In the genomic region with DNA sequence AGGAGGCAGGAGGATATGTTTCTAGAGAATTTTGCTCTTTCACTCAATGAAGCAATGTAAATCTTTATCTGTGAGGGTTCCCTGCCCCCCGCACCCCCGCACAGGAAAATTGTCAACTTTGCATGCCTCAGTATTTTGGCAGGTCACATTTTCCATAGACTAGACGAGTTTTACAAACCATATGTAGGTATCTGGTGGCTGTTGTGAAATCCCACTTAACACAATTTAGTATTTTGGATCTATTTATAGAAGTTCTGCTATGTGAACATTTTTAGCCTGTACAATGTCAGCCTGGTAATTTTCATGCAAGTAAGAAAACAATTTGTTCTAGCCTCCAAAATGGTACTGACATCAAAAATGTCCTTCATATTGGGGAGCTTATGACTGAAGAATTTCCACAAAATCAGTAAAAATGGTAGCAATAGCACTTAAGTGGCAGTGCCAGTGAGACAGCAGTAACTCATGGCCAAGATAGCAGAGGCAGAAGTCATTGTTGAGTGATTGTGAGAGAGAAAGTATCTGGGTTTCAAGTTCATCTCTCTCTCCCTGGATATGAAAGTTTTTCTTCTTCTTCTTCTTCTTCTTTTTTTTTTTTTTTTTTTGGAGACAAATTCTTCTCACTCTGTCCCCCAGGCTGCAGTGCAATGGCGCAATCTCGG, we compare ENCODE assay signal across 16 cellular contexts. TPM values are rescaled to one million over a fixed set of nuclear protein-coding genes. Genes with fewer than 3 reads are reported as not detected.
A peak's percentile ranks its signal among the peaks of the same experiment; 100 is the strongest.
DNase-seq lines count a peak whose midpoint lies in the region; ATAC-seq and TF ChIP-seq lines count a peak whose summit lies in the region.
"Had no signal": no experiment of that assay in that cellular context is flagged by ENCODE, and none has a peak within 500 bp of the region (broad histone marks: within the 10 kb centered on the region; RNA-seq: fewer than 3 reads in every experiment).

No MANE protein-coding gene starts in this region.

- TF ChIP-seq CTCF in choroid plexus epithelial cell (conservative IDR thresholded peaks at IDR 0.05; ENCODE audit: low read depth, low read length) = no peak
- TF ChIP-seq CTCF in tibial artery (IDR thresholded peaks at IDR 0.05) = no peak
- TF ChIP-seq CTCF in omental fat pad (IDR thresholded peaks at IDR 0.05) = no peak
- TF ChIP-seq CTCF in testis (IDR thresholded peaks at IDR 0.05) = no peak

- H3K36me3 ChIP-seq in tibial artery (no peaks in the 10 kb centered on the region), testis (ENCODE audit: low read depth, missing control alignments) (no peaks in the 10 kb centered on the region)
- H3K36me3 ChIP-seq: BE2C had no signal

- DNase-seq in stimulated activated CD4-positive, alpha-beta T cell treated with anti-CD3 and anti-CD28 coated beads, Interleukin-2, amount 100 ng/mL, for 4 hours (ENCODE audit: low read depth) = peak; percentile 16
- no peak for DNase-seq in stimulated activated CD4-positive, alpha-beta T cell treated with anti-CD3 and anti-CD28 coated beads, Interleukin-12 subunit alpha, Interleukin-12 subunit beta, amount 100 ng/mL, for 4 hours
- peak; percentile 42 for DNase-seq in KBM-7
- peak; percentile 52 for DNase-seq in choroid plexus epithelial cell (ENCODE audit: low read depth)
- no peak for DNase-seq in tibial artery
- DNase-seq in omental fat pad (ENCODE audit: low spot score) = no peak
- no peak for DNase-seq in testis
- DNase-seq: activated CD4-positive, CD25-positive, alpha-beta regulatory T cell; activated naive CD4-positive, alpha-beta T cell treated with anti-CD3 and anti-CD28 coated beads, Interleukin-2, amount 50 U/mL, for 16 hours; BE2C; left cardiac atrium; NCI-H1092 treated with DMSO at 0.1 percent for 48 hours; nephron progenitor cell; SHP77; stimulated activated CD8-positive, alpha-beta memory T cell treated with anti-CD3 and anti-CD28 coated beads, Interleukin-4, amount 100 ng/mL, for 48 hours had no signal

- H3K27me3 ChIP-seq in tibial artery (no peaks in the 10 kb centered on the region), testis (no peaks in the 10 kb centered on the region)
- H3K27me3 ChIP-seq: BE2C had no signal

- no peak for TF ChIP-seq POLR2A in testis (IDR thresholded peaks at IDR 0.05)

- WGBS in testis, 2 donors = 80% methylated on average over 5 of the region's 5 CpGs

- intact Hi-C loops in tibial artery (cut with DNase I; ENCODE audit: low total_unique reads) = no loop called here
- intact Hi-C loops in testis (cut with DNase I; ENCODE audit: low total_unique reads) = no loop called here

- ATAC-seq in esophagus mucosa (no peak), omental fat pad (ENCODE audit: low FRiP score) (no peak)

- in situ Hi-C loops in KBM-7 (cut with MboI; ENCODE audit: low pct_unique_long_range_greater_than_20kb, low sequenced_read_pairs) = no loop called here

- H3K4me3 ChIP-seq in choroid plexus epithelial cell (ENCODE audit: low read depth, low read length) = no peak overlapping the region
- no peak overlapping the region for H3K4me3 ChIP-seq in tibial artery
- H3K4me3 ChIP-seq in testis = no peak overlapping the region

- H3K27ac ChIP-seq in tibial artery = peak overlapping the region; percentile 78 to 81
- no peak overlapping the region for H3K27ac ChIP-seq in testis

- H3K9me3 ChIP-seq in tibial artery (no peaks in the 10 kb centered on the region), testis (no peaks in the 10 kb centered on the region)
- H3K9me3 ChIP-seq: BE2C had no signal

- H3K4me1 ChIP-seq in tibial artery (peaks cover 0 to 62% (median 31%) of the 10 kb centered on the region in 4 donors), testis (no peaks in the 10 kb centered on the region)
- H3K4me1 ChIP-seq: BE2C had no signal

RNA-seq across cellular contexts. Expression of a gene that starts 12.4 kb away (rescaled TPM):
- 31.8 TPM for total RNA-seq in esophagus mucosa
- total RNA-seq in omental fat pad = 100 to 1,000 TPM in 1 of 4 donors, 10 to 100 TPM in 3; 45.2 to 143 (median 48.7) TPM
- total RNA-seq in testis = 10 to 100 TPM; 55.0 to 70.6 TPM
- polyA plus RNA-seq in testis (ENCODE audit: insufficient read depth, low read depth, low replicate concordance) = 22.5 TPM

RNA-seq across cellular contexts. Expression of a gene that starts 38.4 kb away (rescaled TPM):
- total RNA-seq in esophagus mucosa (93.1 TPM), omental fat pad (100 to 1,000 TPM in 1 of 4 donors, 10 to 100 TPM in 3; 67.9 to 111 (median 88.8) TPM), testis (100 to 1,000 TPM; 112 to 126 TPM)
- polyA plus RNA-seq in testis (ENCODE audit: insufficient read depth, low read depth, low replicate concordance) = 141 TPM

Comparison
In these comparisons a context has a peak if more than half of its experiments do, and no peak if none do; other contexts are left out.
1. DNase-seq: peak in stimulated activated CD4-positive, alpha-beta T cell treated with anti-CD3 and anti-CD28 coated beads, Interleukin-2, amount 100 ng/mL, for 4 hours (single experiment), KBM-7 (single experiment) and choroid plexus epithelial cell (single experiment); none in stimulated activated CD4-positive, alpha-beta T cell treated with anti-CD3 and anti-CD28 coated beads, Interleukin-12 subunit alpha, Interleukin-12 subunit beta, amount 100 ng/mL, for 4 hours (single experiment), tibial artery (0 of 2), omental fat pad (single experiment) and testis (single experiment).
2. H3K27ac ChIP-seq: peak in tibial artery (2 of 2); none in testis (0 of 2).